ENCODE assay signal across 25 cellular contexts in genomic region chr3:193878051-193878838, GRCh38.
DNase-seq lines count a peak whose midpoint lies in the region; ATAC-seq and TF ChIP-seq lines count a peak whose summit lies in the region.
"Had no signal": no experiment of that assay in that cellular context is flagged by ENCODE, and none has a peak within 500 bp of the region (broad histone marks: within the 10 kb centered on the region; RNA-seq: fewer than 3 reads in every experiment).

No MANE protein-coding gene starts in this region.

- no peak overlapping the region for H3K4me3 Mint-ChIP-seq in Caco-2 (ENCODE audit: unreplicated experiment)
- H3K4me3 Mint-ChIP-seq in activated T-helper 1 cell treated with anti-CD3 and anti-CD28 coated beads, Interleukin-12 subunit alpha, Interleukin-12 subunit beta, Interleukin-2, Interleukin-4 antibody, amounts not matched to agents 30 ng/mL and 10 ng/mL and 1 ng/mL, durations not matched to agents 14 hours and 24 hours and 36 hours, result no peak overlapping the region
- H3K4me3 Mint-ChIP-seq: CD8-positive, alpha-beta memory T cell; T-cell had no signal

- peak overlapping the region; percentile 51 for H3K4me2 ChIP-seq in PC-9
- H3K4me2 ChIP-seq: KMS-11 had no signal

- peaks cover 77% of the 10 kb centered on the region for H3K4me1 ChIP-seq in Caco-2
- H3K4me1 ChIP-seq in HEK293 (ENCODE audit: control insufficient read depth, insufficient read depth, low read length), result no peaks in the 10 kb centered on the region
- H3K4me1 ChIP-seq in PC-9 (replicated peaks; ENCODE audit: insufficient read depth), result peaks cover 89% of the 10 kb centered on the region
- peaks cover 3 to 13% of the 10 kb centered on the region in 2 donors for H3K4me1 ChIP-seq in left lung

- peak overlapping the region; percentile 37 for H3K27ac Mint-ChIP-seq in Caco-2 (ENCODE audit: unreplicated experiment)
- H3K27ac Mint-ChIP-seq in activated T-helper 1 cell treated with anti-CD3 and anti-CD28 coated beads, Interleukin-12 subunit alpha, Interleukin-12 subunit beta, Interleukin-2, Interleukin-4 antibody, amounts not matched to agents 30 ng/mL and 10 ng/mL and 1 ng/mL, durations not matched to agents 14 hours and 24 hours and 36 hours, result no peak overlapping the region
- H3K27ac Mint-ChIP-seq: CD8-positive, alpha-beta memory T cell; T-cell had no signal

- ATAC-seq in left lung, result peak; percentile 57
- ATAC-seq: GM12878, T-cell had no signal

- no peaks in the 10 kb centered on the region for H3K27me3 ChIP-seq in Caco-2 (replicated peaks; ENCODE audit: control insufficient read depth, insufficient read depth, low read length)
- H3K27me3 ChIP-seq in PC-9 (ENCODE audit: insufficient read depth, low read depth), result no peaks in the 10 kb centered on the region
- no peaks in the 10 kb centered on the region for H3K27me3 ChIP-seq in left lung

- CTCF ChIA-PET in Caco-2 (lab: Charles Lee), result interaction anchor here (0.7 kb wide), 1 partner anchor 749 kb away, joined by 3 read pairs; no protein-coding TSS in a partner anchor
- CTCF ChIA-PET in HEK293 (lab: Yijun Ruan, JAX), result interaction anchor here (0.6 kb wide), 1 partner anchor 252 kb away, joined by 4 read pairs; no protein-coding TSS in a partner anchor
- CTCF ChIA-PET in PC-9 (lab: Charles Lee), result no interaction called here

- H3K27ac ChIP-seq in HEK293 (ENCODE audit: extremely low read depth, low read depth, low read length) (no peak overlapping the region), PC-9 (peak overlapping the region; percentile 77), left lung (no peak overlapping the region)
- H3K27ac ChIP-seq: HL-60, KMS-11 had no signal

- no TSS peak for BruUV-seq in Caco-2 (replicated peaks; lab: Mats Ljungman, UMichigan)
- BruUV-seq in PC-9 (replicated peaks; lab: Mats Ljungman, UMichigan), result no TSS peak

- H3K9me2 ChIP-seq in PC-9 (ENCODE audit: insufficient read depth), result no peaks in the 10 kb centered on the region

- no peaks in the 10 kb centered on the region for H3K27me3 Mint-ChIP-seq in Caco-2 (ENCODE audit: insufficient read depth, unreplicated experiment)
- peaks cover 34% of the 10 kb centered on the region for H3K27me3 Mint-ChIP-seq in activated T-helper 1 cell treated with anti-CD3 and anti-CD28 coated beads, Interleukin-12 subunit alpha, Interleukin-12 subunit beta, Interleukin-2, Interleukin-4 antibody, amounts not matched to agents 30 ng/mL and 10 ng/mL and 1 ng/mL, durations not matched to agents 14 hours and 24 hours and 36 hours (ENCODE audit: insufficient read depth)

- H3K4me3 ChIP-seq in Caco-2 (ENCODE audit: low read depth, low read length) (no peak overlapping the region), HEK293 (ENCODE audit: low read depth, low read length) (no peak overlapping the region), PC-9 (no peak overlapping the region), left lung (no peak overlapping the region)
- H3K4me3 ChIP-seq: GM12878 had no signal

- intact Hi-C loops in Caco-2 (cut with micrococcal nuclease; ENCODE audit: unreplicated experiment), result no loop called here
- intact Hi-C loops in PC-9 (cut with micrococcal nuclease; ENCODE audit: unreplicated experiment), result no loop called here
- intact Hi-C loops in left lung (cut with DNase I), result no loop called here
- intact Hi-C loops in activated T-helper 1 cell treated with anti-CD3 and anti-CD28 coated beads, Interleukin-12 subunit alpha, Interleukin-12 subunit beta, Interleukin-2, Interleukin-4 antibody, amounts not matched to agents 30 ng/mL and 10 ng/mL and 1 ng/mL, durations not matched to agents 14 hours and 24 hours and 36 hours (cut with micrococcal nuclease), result no loop called here

- peaks cover 69% of the 10 kb centered on the region for H3K4me1 Mint-ChIP-seq in Caco-2 (ENCODE audit: low read depth, unreplicated experiment)
- no peaks in the 10 kb centered on the region for H3K4me1 Mint-ChIP-seq in activated T-helper 1 cell treated with anti-CD3 and anti-CD28 coated beads, Interleukin-12 subunit alpha, Interleukin-12 subunit beta, Interleukin-2, Interleukin-4 antibody, amounts not matched to agents 30 ng/mL and 10 ng/mL and 1 ng/mL, durations not matched to agents 14 hours and 24 hours and 36 hours (ENCODE audit: low read depth)
- H3K4me1 Mint-ChIP-seq: CD8-positive, alpha-beta memory T cell; T-cell had no signal

- POLR2A ChIA-PET in Caco-2 (lab: Charles Lee), result interaction anchor here (0.7 kb wide), 1 partner anchor 1321 kb away, joined by 6 read pairs; no protein-coding TSS in a partner anchor
- POLR2A ChIA-PET in HEK293 (lab: Yijun Ruan, JAX), result no interaction called here
- POLR2A ChIA-PET in PC-9 (lab: Charles Lee; ENCODE audit: unreplicated experiment), result interaction anchor here (0.6 to 1.1 kb wide), 4 partner anchors 25 to 444 kb away, joined by 3 to 11 read pairs (median 6); no protein-coding TSS in a partner anchor

- H3K9me3 ChIP-seq in Caco-2 (no peaks in the 10 kb centered on the region), HEK293 (ENCODE audit: control insufficient read depth, insufficient read depth, low read depth, low read length) (no peaks in the 10 kb centered on the region), PC-9 (ENCODE audit: insufficient read depth, low read depth) (no peaks in the 10 kb centered on the region; the same call in 1 of the 2 replicates), left lung (no peaks in the 10 kb centered on the region)

- peaks cover 10% of the 10 kb centered on the region for H3K9me3 Mint-ChIP-seq in Caco-2 (ENCODE audit: unreplicated experiment)
- no peaks in the 10 kb centered on the region for H3K9me3 Mint-ChIP-seq in activated T-helper 1 cell treated with anti-CD3 and anti-CD28 coated beads, Interleukin-12 subunit alpha, Interleukin-12 subunit beta, Interleukin-2, Interleukin-4 antibody, amounts not matched to agents 30 ng/mL and 10 ng/mL and 1 ng/mL, durations not matched to agents 14 hours and 24 hours and 36 hours
- H3K9me3 Mint-ChIP-seq: CD8-positive, alpha-beta memory T cell; T-cell had no signal

- no peaks in the 10 kb centered on the region for H4K20me1 ChIP-seq in PC-9 (ENCODE audit: insufficient read depth)

- peaks cover 49% of the 10 kb centered on the region for H3F3A ChIP-seq in PC-9 (ENCODE audit: insufficient read depth, low read depth)

- H3K36me3 ChIP-seq in Caco-2 (ENCODE audit: control insufficient read depth, insufficient read depth, low read length) (no peaks in the 10 kb centered on the region), HEK293 (ENCODE audit: control insufficient read depth in 2 of 2, insufficient read depth in 1 of 2, low read length in 2 of 2) (no peaks in the 10 kb centered on the region), PC-9 (ENCODE audit: low read depth) (no peaks in the 10 kb centered on the region), left lung (no peaks in the 10 kb centered on the region)

- no peak for TF ChIP-seq CTCF in Caco-2 (IDR thresholded peaks at IDR 0.05; ENCODE audit: insufficient read depth in 1 of 2, low read depth in 1 of 2, low read length in 1 of 2, severe bottlenecking in 1 of 2, unreplicated experiment in 1 of 2)
- TF ChIP-seq CTCF in HEK293 (tag by site-specific recombination; IDR thresholded peaks at IDR 0.05), result no peak
- no peak for TF ChIP-seq CTCF in PC-9 (conservative IDR thresholded peaks at IDR 0.05)
- TF ChIP-seq CTCF in left lung (IDR thresholded peaks at IDR 0.05), result no peak

- H2AFZ ChIP-seq in PC-9, result no peak overlapping the region

- DNase-seq in Caco-2 (no peak), PC-9 (peak in 1 of 2 experiments; percentile 92), left lung (no peak), GF-D8 (lab: John Stamatoyannopoulos, UW) (no peak), amniotic stem cell (lab: John Stamatoyannopoulos, UW) (no peak), AG08396 (ENCODE audit: low spot score) (no peak)
- no peak for DNase-seq in activated T-helper 1 cell treated with anti-CD3 and anti-CD28 coated beads, Interleukin-12 subunit alpha, Interleukin-12 subunit beta, Interleukin-2, Interleukin-4 antibody, amounts not matched to agents 30 ng/mL and 10 ng/mL and 1 ng/mL, durations not matched to agents 14 hours and 24 hours and 36 hours (ENCODE audit: low spot score)
- DNase-seq: 8988T; AML-193; C1 segment of cervical spinal cord; CD8-positive, alpha-beta memory T cell; DMS53; H7; MV-4-11; NCI-H1105 treated with DMSO at 0.1 percent for 48 hours; NCI-H1694; NCI-H2081 treated with DMSO at 0.1 percent for 48 hours; NCI-H2171 treated with DMSO at 0.1 percent for 48 hours; NCI-H446; NCI-H526; T-cell had no signal

- H3K79me2 ChIP-seq in PC-9 (ENCODE audit: low read depth), result no peaks in the 10 kb centered on the region

- no peaks in the 10 kb centered on the region for H3K36me3 Mint-ChIP-seq in Caco-2 (ENCODE audit: insufficient read depth, unreplicated experiment)
- H3K36me3 Mint-ChIP-seq in activated T-helper 1 cell treated with anti-CD3 and anti-CD28 coated beads, Interleukin-12 subunit alpha, Interleukin-12 subunit beta, Interleukin-2, Interleukin-4 antibody, amounts not matched to agents 30 ng/mL and 10 ng/mL and 1 ng/mL, durations not matched to agents 14 hours and 24 hours and 36 hours (ENCODE audit: low read depth), result no peaks in the 10 kb centered on the region
- H3K36me3 Mint-ChIP-seq: CD8-positive, alpha-beta memory T cell; T-cell had no signal

TF ChIP-seq in HEK293, 187 proteins besides CTCF, POLR2A, EP300 and RAD21 (continues in another document):
- TF ChIP-seq GLI4 (tag by site-specific recombination; IDR thresholded peaks at IDR 0.05) (no peak), PRDM6 (tag by site-specific recombination; IDR thresholded peaks at IDR 0.05) (0 out of 2 replicates have a peak, but pooled peaks have one; percentile 14)
